In the genomic region with DNA sequence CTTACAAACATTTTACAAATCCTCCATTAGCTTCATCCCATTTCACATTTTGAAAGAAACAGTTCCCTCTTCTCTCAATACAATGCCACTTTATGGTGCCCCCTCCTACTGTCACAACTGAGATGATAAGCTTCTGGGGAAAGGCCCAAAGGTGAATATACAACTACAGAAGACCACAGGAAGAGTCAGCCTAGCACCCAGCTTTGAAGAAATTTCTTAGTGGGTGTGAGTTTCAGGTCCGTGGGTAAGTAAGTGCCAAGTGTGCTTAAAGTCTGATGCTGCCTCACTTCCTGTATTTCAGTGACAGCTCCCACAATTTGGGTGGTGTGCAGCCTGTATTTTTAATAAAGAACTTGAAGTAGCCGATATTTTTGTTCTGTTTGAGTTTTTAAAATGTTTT, we compare ENCODE assay signal across 10 cellular contexts.
DNase-seq lines count a peak whose midpoint lies in the region; ATAC-seq and TF ChIP-seq lines count a peak whose summit lies in the region.
"Had no signal": no experiment of that assay in that cellular context is flagged by ENCODE, and none has a peak within 500 bp of the region (broad histone marks: within the 10 kb centered on the region; RNA-seq: fewer than 3 reads in every experiment).

No MANE protein-coding gene starts in this region.

- H3K9me3 Mint-ChIP-seq in stimulated activated naive CD8-positive, alpha-beta T cell treated with anti-CD3 and anti-CD28 coated beads, Interleukin-15, amount 100 ng/mL, for 72 hours: no peaks in the 10 kb centered on the region

- H3K27ac ChIP-seq in psoas muscle: no peak overlapping the region

- 57 to 63% (median 61%) methylated on average over 2 of the region's 2 CpGs for WGBS in psoas muscle, 3 donors

- H3K4me3 Mint-ChIP-seq in stimulated activated naive CD8-positive, alpha-beta T cell treated with anti-CD3 and anti-CD28 coated beads, Interleukin-15, amount 100 ng/mL, for 72 hours: no peak overlapping the region

- H3K4me3 ChIP-seq in psoas muscle: no peak overlapping the region
- no peak overlapping the region for H3K4me3 ChIP-seq in MG63

- no peak overlapping the region for H3K27ac Mint-ChIP-seq in stimulated activated naive CD8-positive, alpha-beta T cell treated with anti-CD3 and anti-CD28 coated beads, Interleukin-15, amount 100 ng/mL, for 72 hours

- intact Hi-C loops in psoas muscle (cut with DNase I) (loop anchor here in 1 of 2 donors (5.0 kb wide), 1 partner anchor 102 kb away; no protein-coding TSS in a partner anchor), head of caudate nucleus (cut with DNase I) (no loop called here)

- H3K4me1 Mint-ChIP-seq in stimulated activated naive CD8-positive, alpha-beta T cell treated with anti-CD3 and anti-CD28 coated beads, Interleukin-15, amount 100 ng/mL, for 72 hours: peaks cover 22% of the 10 kb centered on the region

- H3K27me3 Mint-ChIP-seq in stimulated activated naive CD8-positive, alpha-beta T cell treated with anti-CD3 and anti-CD28 coated beads, Interleukin-15, amount 100 ng/mL, for 72 hours: peaks cover 35% of the 10 kb centered on the region

- H3K36me3 ChIP-seq in psoas muscle (ENCODE audit: insufficient read depth in 1 of 2, low read depth in 1 of 2): no peaks in the 10 kb centered on the region
- peaks cover 19% of the 10 kb centered on the region for H3K36me3 ChIP-seq in MG63

- no peaks in the 10 kb centered on the region for H3K27me3 ChIP-seq in psoas muscle (ENCODE audit: insufficient read depth in 3 of 3, low read length in 2 of 3)
- no peaks in the 10 kb centered on the region for H3K27me3 ChIP-seq in MG63
- H3K27me3 ChIP-seq: BE2C had no signal

- TF ChIP-seq CTCF in psoas muscle (IDR thresholded peaks at IDR 0.05): no peak

- no peaks in the 10 kb centered on the region for H3K9me3 ChIP-seq in psoas muscle
- H3K9me3 ChIP-seq in MG63: no peaks in the 10 kb centered on the region; the same call in 1 of the 2 replicates
- H3K9me3 ChIP-seq: BE2C had no signal

- DNase-seq in stimulated activated CD4-positive, alpha-beta T cell treated with anti-CD3 and anti-CD28 coated beads, Interleukin-15, amount 100 ng/mL, for 24 hours: peak; percentile 7
- no peak for DNase-seq in stimulated activated CD4-positive, alpha-beta T cell treated with anti-CD3 and anti-CD28 coated beads, Interleukin-4, amount 100 ng/mL, for 24 hours
- peak; percentile 18 to 46 for DNase-seq in stimulated activated naive CD8-positive, alpha-beta T cell treated with anti-CD3 and anti-CD28 coated beads, Interleukin-15, amount 100 ng/mL, for 72 hours
- DNase-seq in psoas muscle: no peak
- no peak for DNase-seq in head of caudate nucleus
- no peak for DNase-seq in MG63
- DNase-seq: NCI-H1930 had no signal

- ATAC-seq in HG02852 (IDR thresholded peaks at IDR 0.05; ENCODE audit: unreplicated experiment): peak; percentile 42
- peak; percentile 31 for ATAC-seq in SK-N-SH treated with all-trans-retinoic acid at 6 μM for 48 hours
- ATAC-seq in stimulated activated naive CD8-positive, alpha-beta T cell treated with anti-CD3 and anti-CD28 coated beads, Interleukin-15, amount 100 ng/mL, for 72 hours: peak; percentile 98
- ATAC-seq in psoas muscle: no peak

- no peaks in the 10 kb centered on the region for H3K4me1 ChIP-seq in psoas muscle

TF ChIP-seq in SK-N-SH treated with all-trans-retinoic acid at 6 μM for 48 hours, 23 proteins besides CTCF, POLR2A, EP300 and RAD21:
- TF ChIP-seq RARB (CRISPR knock-in tag; IDR thresholded peaks at IDR 0.05) (no peak), BACH2 (CRISPR knock-in tag; IDR thresholded peaks at IDR 0.05; ENCODE audit: borderline replicate concordance) (no peak), OSR1 (CRISPR knock-in tag; IDR thresholded peaks at IDR 0.05) (no peak)

Comparison
In these comparisons a context has a peak if more than half of its experiments do, and no peak if none do; other contexts are left out.
1. DNase-seq: peak in stimulated activated CD4-positive, alpha-beta T cell treated with anti-CD3 and anti-CD28 coated beads, Interleukin-15, amount 100 ng/mL, for 24 hours (single experiment) and stimulated activated naive CD8-positive, alpha-beta T cell treated with anti-CD3 and anti-CD28 coated beads, Interleukin-15, amount 100 ng/mL, for 72 hours (2 of 2); none in stimulated activated CD4-positive, alpha-beta T cell treated with anti-CD3 and anti-CD28 coated beads, Interleukin-4, amount 100 ng/mL, for 24 hours (single experiment), psoas muscle (0 of 2), head of caudate nucleus (0 of 42) and MG63 (single experiment).
2. ATAC-seq: peak in HG02852 (single experiment), SK-N-SH treated with all-trans-retinoic acid at 6 μM for 48 hours (single experiment) and stimulated activated naive CD8-positive, alpha-beta T cell treated with anti-CD3 and anti-CD28 coated beads, Interleukin-15, amount 100 ng/mL, for 72 hours (single experiment); none in psoas muscle (0 of 4).